15 cellular contexts compared by ENCODE assay signal in genomic region chr4:2304877-2305561, GRCh38.
"Had no signal": no experiment of that assay in that cellular context is flagged by ENCODE, and none has a peak within 500 bp of the region (broad histone marks: within the 10 kb centered on the region; RNA-seq: fewer than 3 reads in every experiment).

No MANE protein-coding gene starts in this region.

- H3K27me3 ChIP-seq: brain microvascular endothelial cell, tibial artery, vagina had no signal

- H3K36me3 ChIP-seq: brain microvascular endothelial cell, vagina had no signal

- H3K9me3 ChIP-seq: SK-N-SH, vagina had no signal

- H3K27ac ChIP-seq: brain microvascular endothelial cell, epithelial cell of prostate, psoas muscle, tibial artery, vagina had no signal

- DNase-seq: activated CD4-positive, CD25-positive, alpha-beta regulatory T cell treated with anti-CD3 and anti-CD28 coated beads, Interleukin-2, amount 50 U/mL, for 72 hours; activated gamma-delta T cell treated with Interleukin-2 at 50 U/mL for 16 hours; activated naive CD8-positive, alpha-beta T cell treated with anti-CD3 and anti-CD28 coated beads for 36 hours; activated T-cell treated with anti-CD3 and anti-CD28 coated beads, Interleukin-2, amount 50 U/mL, for 4 hours; amygdala; brain microvascular endothelial cell; left colon; naive thymus-derived CD8-positive, alpha-beta T cell; psoas muscle; SK-N-SH; T-cell; T-helper 9 cell had no signal

- H3K4me3 ChIP-seq: psoas muscle, tibial artery, vagina had no signal

- H3K4me1 ChIP-seq: psoas muscle, vagina had no signal
